21 cellular contexts compared by ENCODE assay signal in the genomic region with DNA sequence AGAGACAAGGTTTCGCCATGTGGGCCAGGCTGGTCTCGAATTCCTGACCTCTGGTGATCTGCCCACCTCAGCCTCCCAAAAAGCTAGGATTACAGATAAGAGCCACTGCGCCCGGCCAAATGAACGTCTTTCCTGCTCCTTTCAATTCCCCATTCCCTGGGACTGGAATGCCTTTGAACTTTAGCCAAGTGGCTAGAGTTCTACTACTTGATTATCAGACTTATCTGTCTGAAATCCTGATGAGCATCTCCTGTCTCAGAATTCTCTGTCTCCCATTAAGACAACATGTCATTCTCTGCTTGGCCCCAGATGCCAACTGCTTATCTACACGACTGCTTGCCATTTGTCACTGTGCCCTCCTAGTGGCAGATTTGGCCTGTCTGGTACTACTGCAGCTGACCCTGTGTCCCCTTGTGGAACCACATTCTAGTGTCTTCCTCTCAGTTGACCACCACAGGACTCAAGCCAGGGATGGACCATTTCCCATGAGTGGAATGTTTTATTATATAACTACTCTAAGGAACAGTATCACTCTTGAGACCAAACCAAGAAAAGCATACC.
"Had no signal": no experiment of that assay in that cellular context is flagged by ENCODE, and none has a peak within 500 bp of the region (broad histone marks: within the 10 kb centered on the region; RNA-seq: fewer than 3 reads in every experiment).

No MANE protein-coding gene starts in this region.

- H3K27ac Mint-ChIP-seq: activated naive CD8-positive, alpha-beta T cell; activated T-helper 2 cell treated with anti-CD3 and anti-CD28 coated beads, Interferon-gamma antibody, Interleukin-2, Interleukin-4, amounts not matched to agents 10 μg/mL and 5 μg/mL and 100 μg/mL, durations not matched to agents 14 hours and 24 hours and 36 hours; endodermal cell; T-helper 17 cell had no signal

- H3K4me3 Mint-ChIP-seq: activated naive CD8-positive, alpha-beta T cell; activated T-cell treated with anti-CD3 and anti-CD28 coated beads, Interleukin-2, amount 50 U/mL, for 4 hours; endodermal cell; naive B cell; T-helper 17 cell had no signal

- H3K36me3 Mint-ChIP-seq: activated naive CD8-positive, alpha-beta T cell; naive B cell had no signal

- H3K4me1 ChIP-seq: adrenal gland, left lung had no signal

- H3K27me3 Mint-ChIP-seq: activated naive CD8-positive, alpha-beta T cell had no signal

- H3K4me2 ChIP-seq: smooth muscle cell had no signal

- H3K9me3 Mint-ChIP-seq: activated T-cell treated with anti-CD3 and anti-CD28 coated beads, Interleukin-2, amount 50 U/mL, for 4 hours; activated T-helper 2 cell treated with anti-CD3 and anti-CD28 coated beads, Interferon-gamma antibody, Interleukin-2, Interleukin-4, amounts not matched to agents 10 μg/mL and 5 μg/mL and 100 μg/mL, durations not matched to agents 14 hours and 24 hours and 36 hours; endodermal cell; naive B cell had no signal

- H3K36me3 ChIP-seq: adrenal gland, left lung, thoracic aorta had no signal

- H3K27me3 ChIP-seq: adrenal gland, left lung had no signal

- ATAC-seq: activated T-cell treated with anti-CD3 and anti-CD28 coated beads, Interleukin-2, amount 50 U/mL, for 4 hours; left lung; sciatic nerve; T-helper 17 cell had no signal

- H3K4me3 ChIP-seq: adrenal gland, left lung, smooth muscle cell, thoracic aorta had no signal

- H3K27ac ChIP-seq: adrenal gland, left lung, thoracic aorta had no signal

- DNase-seq: activated CD4-positive, alpha-beta T cell treated with anti-CD3 and anti-CD28 coated beads for 4 hours; activated CD4-positive, alpha-beta T cell treated with anti-CD3 and anti-CD28 coated beads, Interleukin-2, amount 50 U/mL, for 48 hours; activated CD4-positive, CD25-positive, alpha-beta regulatory T cell; activated CD8-positive, alpha-beta memory T cell treated with anti-CD3 and anti-CD28 coated beads, Interleukin-2, amount 50 U/mL, for 48 hours; activated naive CD4-positive, alpha-beta T cell; activated T-cell treated with anti-CD3 and anti-CD28 coated beads, Interleukin-2, amount 50 U/mL, for 4 hours; adrenal gland; cerebellar nuclear complex; cortex of kidney; endodermal cell; left lung; naive B cell; nucleus accumbens; stimulated activated CD4-positive, alpha-beta T cell treated with anti-CD3 and anti-CD28 coated beads, Interleukin-15, amount 100 ng/mL, for 24 hours; stimulated activated naive CD4-positive, alpha-beta T cell; T-helper 17 cell had no signal

- H3K9me3 ChIP-seq: adrenal gland, left lung, thoracic aorta had no signal
